Comparison of ENCODE assay signal across 17 cellular contexts in genomic region chr13:93216122-93216521, GRCh38. TPM values are rescaled to one million over a fixed set of nuclear protein-coding genes. Genes with fewer than 3 reads are reported as not detected.
DNase-seq lines count a peak whose midpoint lies in the region; ATAC-seq and TF ChIP-seq lines count a peak whose summit lies in the region.
"Had no signal": no experiment of that assay in that cellular context is flagged by ENCODE, and none has a peak within 500 bp of the region (broad histone marks: within the 10 kb centered on the region; RNA-seq: fewer than 3 reads in every experiment).

No MANE protein-coding gene starts in this region.

- peaks cover 6% of the 10 kb centered on the region for H3K4me1 ChIP-seq in neural progenitor cell

- no peak overlapping the region for H3K4me2 ChIP-seq in neural progenitor cell

- H3K9me3 ChIP-seq in neural progenitor cell (ENCODE audit: low read depth) = no peaks in the 10 kb centered on the region

- H4K20me1 ChIP-seq in neural progenitor cell (ENCODE audit: low read depth) = no peaks in the 10 kb centered on the region

- H3K36me3 Mint-ChIP-seq in neural progenitor cell = no peaks in the 10 kb centered on the region
- H3K36me3 Mint-ChIP-seq: CD8-positive, alpha-beta memory T cell had no signal

- ATAC-seq in GM19467 (IDR thresholded peaks at IDR 0.05; ENCODE audit: unreplicated experiment) = no peak

- TF ChIP-seq CTCF in neural progenitor cell (IDR thresholded peaks at IDR 0.05) (no peak), foreskin fibroblast (IDR thresholded peaks at IDR 0.05; ENCODE audit: low read depth, low read length) (no peak)

- H3K36me3 ChIP-seq in H7 (replicated peaks; ENCODE audit: control insufficient read depth, insufficient read depth, low read length) (no peaks in the 10 kb centered on the region), neural progenitor cell (no peaks in the 10 kb centered on the region)

- H3K9me3 Mint-ChIP-seq in neural progenitor cell = no peaks in the 10 kb centered on the region
- H3K9me3 Mint-ChIP-seq: HFFc6 had no signal

- H3K79me2 ChIP-seq in neural progenitor cell (ENCODE audit: low read depth) = no peaks in the 10 kb centered on the region

- H3K9ac ChIP-seq in neural progenitor cell = no peak overlapping the region

- no peaks in the 10 kb centered on the region for H3F3A ChIP-seq in neural progenitor cell (ENCODE audit: low read depth)

- H3K27me3 ChIP-seq in H7 (ENCODE audit: control insufficient read depth, insufficient read depth, low read length) = no peaks in the 10 kb centered on the region
- H3K27me3 ChIP-seq in neural progenitor cell = peaks cover 6% of the 10 kb centered on the region

- H3K4me3 ChIP-seq in H7 (ENCODE audit: insufficient read depth, low read depth, low read length) (no peak overlapping the region), neural progenitor cell (no peak overlapping the region), foreskin fibroblast (ENCODE audit: low read depth in 1 of 2, low read length in 2 of 2) (no peak overlapping the region)

- H3K4me1 Mint-ChIP-seq in neural progenitor cell = peaks cover 5% of the 10 kb centered on the region
- H3K4me1 Mint-ChIP-seq: CD8-positive, alpha-beta memory T cell had no signal

- H3K27ac ChIP-seq in neural progenitor cell = no peak overlapping the region

- H3K27me3 Mint-ChIP-seq in neural progenitor cell (ENCODE audit: insufficient read depth, low read depth) = no peaks in the 10 kb centered on the region
- H3K27me3 Mint-ChIP-seq: CD8-positive, alpha-beta memory T cell had no signal

- H3K27ac Mint-ChIP-seq in neural progenitor cell = peak overlapping the region; percentile 19
- H3K27ac Mint-ChIP-seq: CD8-positive, alpha-beta memory T cell; HFFc6 had no signal

- H3K4me3 Mint-ChIP-seq in neural progenitor cell = no peak overlapping the region
- H3K4me3 Mint-ChIP-seq: CD8-positive, alpha-beta memory T cell; HFFc6 had no signal

- H2AFZ ChIP-seq in neural progenitor cell (replicated peaks) = no peak overlapping the region

- DNase-seq in H7 (peak; percentile 28), NCI-H82 treated with DMSO at 0.1 percent for 48 hours (lab: John Stamatoyannopoulos, UW; ENCODE audit: unreplicated experiment) (peak; percentile 95), iPS DF 19.7 (ENCODE audit: low read depth, low spot score) (peak; percentile 97), neural progenitor cell (ENCODE audit: low spot score) (peak; percentile 15), foreskin fibroblast (no peak), AG08396 (ENCODE audit: low spot score) (no peak)
- DNase-seq: C1 segment of cervical spinal cord; CD8-positive, alpha-beta memory T cell; DMS53; EL; GOT3; HFFc6; NCI-H1105; NCI-H2081; OCI-M1; Right ventricle myocardium superior had no signal

RNA-seq across cellular contexts. Expression of gene GPC6, which starts 10.5 kb away (rescaled TPM):
- total RNA-seq in H7 (2014; rRNA removed; shearing (Covaris generic)) = 63.7 and 77.2 TPM in 2 replicates
- 34.7 and 42.9 TPM in 2 replicates for total RNA-seq in neural progenitor cell (ENCODE audit: low replicate concordance)
- total RNA-seq: CD8-positive, alpha-beta memory T cell had no signal

Comparison
In these comparisons a context has a peak if more than half of its experiments do, and no peak if none do; other contexts are left out.
1. DNase-seq: peak in H7 (single experiment), NCI-H82 treated with DMSO at 0.1 percent for 48 hours (single experiment), iPS DF 19.7 (single experiment) and neural progenitor cell (single experiment); none in foreskin fibroblast (0 of 2) and AG08396 (single experiment).